18 cellular contexts compared by ENCODE assay signal in genomic region chr1:45694823-45695222, GRCh38. TPM values are rescaled to one million over a fixed set of nuclear protein-coding genes. Genes with fewer than 3 reads are reported as not detected.
DNase-seq lines count a peak whose midpoint lies in the region; ATAC-seq, FAIRE-seq and TF ChIP-seq lines count a peak whose summit lies in the region.
"Had no signal": no experiment of that assay in that cellular context is flagged by ENCODE, and none has a peak within 500 bp of the region (broad histone marks: within the 10 kb centered on the region; RNA-seq: fewer than 3 reads in every experiment).

No MANE protein-coding gene starts in this region.

- BruUV-seq in HCT116 (replicated peaks; lab: Mats Ljungman, UMichigan) (no TSS peak), K562 (replicated peaks; lab: Mats Ljungman, UMichigan) (no TSS peak)

- no peaks in the 10 kb centered on the region for H3K9me3 Mint-ChIP-seq in activated naive CD4-positive, alpha-beta T cell treated with anti-CD3 and anti-CD28 coated beads for 36 hours
- H3K9me3 Mint-ChIP-seq in activated naive CD4-positive, alpha-beta T cell treated with anti-CD3 and anti-CD28 coated beads, Interleukin-2, amount 50 U/mL, for 72 hours, result no peaks in the 10 kb centered on the region
- no peaks in the 10 kb centered on the region for H3K9me3 Mint-ChIP-seq in stimulated activated naive CD8-positive, alpha-beta T cell treated with anti-CD3 and anti-CD28 coated beads, Interleukin-15, amount 100 ng/mL, for 72 hours
- H3K9me3 Mint-ChIP-seq: CD8-positive, alpha-beta memory T cell had no signal

- H3K9me2 ChIP-seq in HCT116 (ENCODE audit: insufficient read depth), result no peaks in the 10 kb centered on the region

- ATAC-seq in activated naive CD4-positive, alpha-beta T cell treated with anti-CD3 and anti-CD28 coated beads, Interleukin-2, amount 50 U/mL, for 72 hours, result no peak
- ATAC-seq in HCT116 (0 out of 2 replicates have a peak, but pooled peaks have one; percentile 13), K562 (peak; percentile 21)
- ATAC-seq in stimulated activated naive CD8-positive, alpha-beta T cell treated with anti-CD3 and anti-CD28 coated beads, Interleukin-15, amount 100 ng/mL, for 72 hours, result no peak
- ATAC-seq: GM12878 had no signal

- no peak for TF ChIP-seq RAD21 in HCT116 (IDR thresholded peaks at IDR 0.05; ENCODE audit: low read depth)
- TF ChIP-seq RAD21 in K562 (CRISPR knock-in tag; conservative IDR thresholded peaks at IDR 0.05 in 1 of 2, IDR thresholded peaks at IDR 0.05 in 1 of 2), result no peak

- TF ChIP-seq POLR2A in HCT116 (IDR thresholded peaks at IDR 0.05; ENCODE audit: borderline replicate concordance, extremely low read depth, insufficient read depth, insufficient read length) (no peak), K562 (conservative IDR thresholded peaks at IDR 0.05) (peak; percentile 76)

- no peak overlapping the region for H3K9ac ChIP-seq in HCT116 (ENCODE audit: low read length)
- no peak overlapping the region for H3K9ac ChIP-seq in K562 (ENCODE audit: insufficient read depth in 1 of 2, low read depth in 2 of 2, low read length in 2 of 2)
- H3K9ac ChIP-seq: BLaER1 treated with 17β-estradiol and CSF1 and Interleukin-3, amounts not matched to agents 10 nM and 100 nM had no signal

- no peak for TF ChIP-seq EP300 in K562 (IDR thresholded peaks at IDR 0.05; ENCODE audit: low read length)

- H3K36me3 Mint-ChIP-seq in activated naive CD4-positive, alpha-beta T cell treated with anti-CD3 and anti-CD28 coated beads for 36 hours (ENCODE audit: low read depth), result peaks cover 18% of the 10 kb centered on the region
- H3K36me3 Mint-ChIP-seq in activated naive CD4-positive, alpha-beta T cell treated with anti-CD3 and anti-CD28 coated beads, Interleukin-2, amount 50 U/mL, for 72 hours, result peaks cover 0 to 19% of the 10 kb centered on the region in 2 donors

- in situ Hi-C loops in K562 (cut with MboI), result no loop called here

- H3K9me1 ChIP-seq in K562 (ENCODE audit: control insufficient read depth, insufficient read depth, low read length), result no peaks in the 10 kb centered on the region

- RAD21 ChIA-PET in HCT116 (lab: Charles Lee; ENCODE audit: low non-redundant PET in 1 of 2, low total read pairs in 2 of 2, uncharacterized antibody in 2 of 2, unreplicated experiment in 2 of 2), result no interaction called here

- WGBS in K562 (ENCODE audit: insufficient coverage, low coverage, missing lambda C conversion rate), result 87% methylated on average over 7 of the region's 7 CpGs

- H3K4me1 ChIP-seq in HCT116 (ENCODE audit: control insufficient read depth in 1 of 2, insufficient read depth in 2 of 2, low read length in 2 of 2), result peaks cover 0 to 3% of the 10 kb centered on the region in 2 experiments; a peak in 1 of 4 replicates
- H3K4me1 ChIP-seq in K562 (replicated peaks in 1 of 2; ENCODE audit: control insufficient read depth in 2 of 2, insufficient read depth in 2 of 2, low read length in 2 of 2), result no peaks in the 10 kb centered on the region

- H3K27ac ChIP-seq in HCT116 (ENCODE audit: low read depth, low read length), result no peak overlapping the region
- H3K27ac ChIP-seq in K562 (ENCODE audit: extremely low read depth, low read depth, low read length), result no peak overlapping the region
- H3K27ac ChIP-seq: BLaER1 treated with 17β-estradiol and CSF1 and Interleukin-3, amounts not matched to agents 10 nM and 100 nM had no signal

- no peak overlapping the region for H3K4me3 ChIP-seq in HCT116 (replicated peaks in 1 of 2; ENCODE audit: low read depth in 1 of 2, low read length in 2 of 2)
- no peak overlapping the region for H3K4me3 ChIP-seq in K562
- H3K4me3 ChIP-seq: BLaER1 treated with 17β-estradiol and CSF1 and Interleukin-3, amounts not matched to agents 10 nM and 100 nM; GM12878 had no signal

- no peak for DNase-seq in activated naive CD4-positive, alpha-beta T cell treated with anti-CD3 and anti-CD28 coated beads for 36 hours
- DNase-seq in activated naive CD4-positive, alpha-beta T cell treated with anti-CD3 and anti-CD28 coated beads, Interleukin-2, amount 50 U/mL, for 72 hours (ENCODE audit: low spot score in 2 of 2), result no peak
- DNase-seq in HCT116 (ENCODE audit: low read depth, low spot score) (no peak), K562 (ENCODE audit: extremely low read depth in 1 of 4, low spot score in 3 of 4) (no peak)
- DNase-seq in stimulated activated naive CD8-positive, alpha-beta T cell treated with anti-CD3 and anti-CD28 coated beads, Interleukin-15, amount 100 ng/mL, for 72 hours, result no peak
- no peak for DNase-seq in activated effector memory CD4-positive, alpha-beta T cell treated with anti-CD3 and anti-CD28 coated beads, Interleukin-2, amount 50 U/mL, for 16 hours
- DNase-seq: CD8-positive, alpha-beta memory T cell; COR-L47; DMS 273 treated with DMSO at 0.1 percent for 48 hours; DMS53; DND-41; EL; GOT3; H7 had no signal

- POLR2A ChIA-PET in HCT116 (lab: Charles Lee) (interaction anchor here (1.6 kb wide), 1 partner anchor 9 kb away, joined by 6 read pairs; the partner anchor contains the start of gene GPBP1L1), K562 (lab: Yijun Ruan, JAX) (interaction anchor here (0.5 to 1.7 kb wide), 7 partner anchors 9 to 1455 kb away, joined by 3 to 12 read pairs (median 3); partner anchors contain the start of genes GPBP1L1 and IPP)

- CTCF ChIA-PET in activated naive CD4-positive, alpha-beta T cell treated with anti-CD3 and anti-CD28 coated beads for 36 hours (lab: Charles Lee), result interaction anchor here (0.9 kb wide), 1 partner anchor 74 kb away, joined by 3 read pairs; no protein-coding TSS in a partner anchor
- CTCF ChIA-PET in HCT116 (lab: Charles Lee) (no interaction called here), K562 (lab: Yijun Ruan, JAX; ENCODE audit: low intra/inter-chr PET ratio) (no interaction called here)

- H3K27me3 Mint-ChIP-seq in activated naive CD4-positive, alpha-beta T cell treated with anti-CD3 and anti-CD28 coated beads for 36 hours (ENCODE audit: low read depth), result no peaks in the 10 kb centered on the region
- H3K27me3 Mint-ChIP-seq in stimulated activated naive CD8-positive, alpha-beta T cell treated with anti-CD3 and anti-CD28 coated beads, Interleukin-15, amount 100 ng/mL, for 72 hours, result no peaks in the 10 kb centered on the region
- H3K27me3 Mint-ChIP-seq: B cell; CD8-positive, alpha-beta memory T cell had no signal

- H2AFZ ChIP-seq in HCT116 (ENCODE audit: low read depth, low read length, poor library complexity, severe bottlenecking), result no peak overlapping the region
- H2AFZ ChIP-seq in K562 (ENCODE audit: low read depth, low read length), result no peak overlapping the region

- H3K4me1 Mint-ChIP-seq in activated naive CD4-positive, alpha-beta T cell treated with anti-CD3 and anti-CD28 coated beads for 36 hours (ENCODE audit: low read depth), result peaks cover 12% of the 10 kb centered on the region
- H3K4me1 Mint-ChIP-seq in stimulated activated naive CD8-positive, alpha-beta T cell treated with anti-CD3 and anti-CD28 coated beads, Interleukin-15, amount 100 ng/mL, for 72 hours, result peaks cover 20% of the 10 kb centered on the region

- peaks cover 17 to 36% of the 10 kb centered on the region in 2 experiments for H3K36me3 ChIP-seq in HCT116 (ENCODE audit: control insufficient read depth in 1 of 2, insufficient read depth in 2 of 2, low read length in 2 of 2)
- peaks cover 53% of the 10 kb centered on the region for H3K36me3 ChIP-seq in K562 (ENCODE audit: control insufficient read depth, insufficient read depth, low read length)

- H3K9me3 ChIP-seq in HCT116 (ENCODE audit: control insufficient read depth in 1 of 2, insufficient read depth in 1 of 2, low read depth in 1 of 2, low read length in 2 of 2) (no peaks in the 10 kb centered on the region), K562 (replicated peaks; ENCODE audit: control insufficient read depth, insufficient read depth, low read depth, low read length) (no peaks in the 10 kb centered on the region)
- H3K9me3 ChIP-seq: BLaER1 treated with 17β-estradiol and CSF1 and Interleukin-3, amounts not matched to agents 10 nM and 100 nM had no signal

- intact Hi-C loops in activated naive CD4-positive, alpha-beta T cell treated with anti-CD3 and anti-CD28 coated beads for 36 hours (cut with micrococcal nuclease), result no loop called here
- intact Hi-C loops in HCT116 (cut with micrococcal nuclease) (no loop called here), K562 (cut with micrococcal nuclease) (no loop called here)

- H3K27me3 ChIP-seq in HCT116 (ENCODE audit: insufficient read depth, low read length) (no peaks in the 10 kb centered on the region), K562 (ENCODE audit: control insufficient read depth in 2 of 2, insufficient read depth in 2 of 2, low read length in 2 of 2) (no peaks in the 10 kb centered on the region)
- H3K27me3 ChIP-seq: BLaER1 treated with 17β-estradiol and CSF1 and Interleukin-3, amounts not matched to agents 10 nM and 100 nM had no signal

- H3K79me2 ChIP-seq in HCT116 (ENCODE audit: insufficient read depth, low read length) (peaks cover 28% of the 10 kb centered on the region), K562 (ENCODE audit: control insufficient read depth, insufficient read depth, low read length) (peaks cover 24% of the 10 kb centered on the region)

- H3K27ac Mint-ChIP-seq in activated naive CD4-positive, alpha-beta T cell treated with anti-CD3 and anti-CD28 coated beads for 36 hours, result peak overlapping the region; percentile 74
- no peak overlapping the region for H3K27ac Mint-ChIP-seq in activated naive CD4-positive, alpha-beta T cell treated with anti-CD3 and anti-CD28 coated beads, Interleukin-2, amount 50 U/mL, for 72 hours
- no peak overlapping the region for H3K27ac Mint-ChIP-seq in stimulated activated naive CD8-positive, alpha-beta T cell treated with anti-CD3 and anti-CD28 coated beads, Interleukin-15, amount 100 ng/mL, for 72 hours
- H3K27ac Mint-ChIP-seq: B cell had no signal

- H3K4me2 ChIP-seq in HCT116 (ENCODE audit: low read length), result no peak overlapping the region
- no peak overlapping the region for H3K4me2 ChIP-seq in K562 (ENCODE audit: insufficient read depth, low read length)
- H3K4me2 ChIP-seq: BLaER1 treated with 17β-estradiol and CSF1 and Interleukin-3, amounts not matched to agents 10 nM and 100 nM had no signal

- no peak for FAIRE-seq in K562 (lab: Jason Lieb, UNC)
- FAIRE-seq: GM12878, HTR-8/SVneo had no signal

- 0 out of 2 replicates have a peak, but pooled peaks cover 5% of the 10 kb centered on the region for H4K20me1 ChIP-seq in HCT116 (ENCODE audit: insufficient read depth)
- H4K20me1 ChIP-seq in K562 (replicated peaks; ENCODE audit: control insufficient read depth, insufficient read depth, low read length), result no peaks in the 10 kb centered on the region

- no peak for TF ChIP-seq CTCF in HCT116 (IDR thresholded peaks at IDR 0.05 in 2 of 3, conservative IDR thresholded peaks at IDR 0.05 in 1 of 3; ENCODE audit: borderline replicate concordance in 1 of 3, insufficient read depth in 1 of 3, low read depth in 2 of 3, low read length in 2 of 3)
- no peak for TF ChIP-seq CTCF in K562 (IDR thresholded peaks at IDR 0.05 in 2 of 3, conservative IDR thresholded peaks at IDR 0.05 in 1 of 3; ENCODE audit: insufficient read depth in 2 of 3, low read depth in 1 of 3, low read length in 3 of 3)

- H3K4me3 Mint-ChIP-seq in activated naive CD4-positive, alpha-beta T cell treated with anti-CD3 and anti-CD28 coated beads for 36 hours, result no peak overlapping the region
- H3K4me3 Mint-ChIP-seq in stimulated activated naive CD8-positive, alpha-beta T cell treated with anti-CD3 and anti-CD28 coated beads, Interleukin-15, amount 100 ng/mL, for 72 hours, result no peak overlapping the region
- H3K4me3 Mint-ChIP-seq: B cell; CD8-positive, alpha-beta memory T cell had no signal

RNA-seq across cellular contexts. Expression of gene TMEM69, which starts 6.8 kb away (rescaled TPM):
- 10 to 100 TPM; 28.9 to 29.3 TPM for total RNA-seq in activated naive CD4-positive, alpha-beta T cell treated with anti-CD3 and anti-CD28 coated beads for 36 hours
- 10 to 100 TPM; 26.2 to 38.9 TPM for total RNA-seq in activated naive CD4-positive, alpha-beta T cell treated with anti-CD3 and anti-CD28 coated beads, Interleukin-2, amount 50 U/mL, for 72 hours
- total RNA-seq in HCT116 (2021; ENCODE audit: unreplicated experiment), result 39.3 TPM
- 21.0 and 35.2 TPM in 2 replicates for polyA plus RNA-seq in HCT116 (2012)
- total RNA-seq in K562 (2011; cell fraction: chromatin; rRNA removed; ENCODE audit: low replicate concordance), result 69.1 and 83.0 TPM in 2 replicates
- total RNA-seq in K562 (2011; cell fraction: nucleolus; rRNA removed), result 69.2 and 76.9 TPM in 2 replicates
- 117 and 160 TPM in 2 replicates for total RNA-seq in K562 (2011; cell fraction: nucleoplasm; rRNA removed)
- total RNA-seq in K562 (2014; rRNA removed), result 47.3 and 73.2 TPM in 2 replicates
- 103 and 117 TPM in 2 replicates for total RNA-seq in K562 (2014; rRNA removed; fragmentation: Illumina TruSeq; extraction: Trizol)
- 85.0 and 85.2 TPM in 2 replicates for total RNA-seq in K562 (2015; rRNA removed; fragmentation: Illumina TruSeq; extraction: Trizol)
- 66.5 and 68.6 TPM in 2 replicates for total RNA-seq in K562 (2021)
- 248 and 266 TPM in 2 replicates for polyA plus RNA-seq in K562 (2011; rRNA removed)
- polyA plus RNA-seq in K562 (2011; cell fraction: cytosol; rRNA removed), result 143 and 217 TPM in 2 replicates
- polyA plus RNA-seq in K562 (2011; cell fraction: nucleus; rRNA removed), result 68.9 and 105 TPM in 2 replicates
- polyA plus RNA-seq in K562 (2012), result 58.0 and 104 TPM in 2 replicates
- polyA plus RNA-seq in K562 (2014; fragmentation: Illumina TruSeq; extraction: Trizol), result 129 and 149 TPM in 2 replicates
- polyA plus RNA-seq in K562 (2014; fragmentation: Nextera tagmentation; extraction: Ambion mirVana), result 100 to 1,000 TPM; 136 to 143 TPM
- 82.0 and 130 TPM in 2 replicates for polyA plus RNA-seq in K562 (2014; rRNA removed)
- 147 and 159 TPM in 2 replicates for polyA minus RNA-seq in K562 (2011; rRNA and poly(A)+ RNA removed)
- 34.7 and 59.2 TPM in 2 replicates for polyA minus RNA-seq in K562 (2011; cell fraction: cytosol; rRNA and poly(A)+ RNA removed)
- 17.2 and 47.9 TPM in 2 replicates for polyA minus RNA-seq in K562 (2011; cell fraction: nucleus; rRNA and poly(A)+ RNA removed)

RNA-seq across cellular contexts. Expression of gene GPBP1L1, which starts 8.5 kb away (rescaled TPM):
- total RNA-seq in activated naive CD4-positive, alpha-beta T cell treated with anti-CD3 and anti-CD28 coated beads for 36 hours, result 100 to 1,000 TPM; 113 to 122 TPM
- 100 to 1,000 TPM; 102 to 145 TPM for total RNA-seq in activated naive CD4-positive, alpha-beta T cell treated with anti-CD3 and anti-CD28 coated beads, Interleukin-2, amount 50 U/mL, for 72 hours
- total RNA-seq in HCT116 (2021; ENCODE audit: unreplicated experiment) (110 TPM), K562 (2014; rRNA removed) (122 and 133 TPM in 2 replicates), K562 (2014; rRNA removed; fragmentation: Illumina TruSeq; extraction: Trizol) (216 and 236 TPM in 2 replicates), K562 (2015; rRNA removed; fragmentation: Illumina TruSeq; extraction: Trizol) (176 and 178 TPM in 2 replicates), K562 (2021) (138 and 149 TPM in 2 replicates)
- polyA plus RNA-seq in HCT116 (2012), result 45.2 and 50.8 TPM in 2 replicates
- 283 and 462 TPM in 2 replicates for total RNA-seq in K562 (2011; cell fraction: chromatin; rRNA removed; ENCODE audit: low replicate concordance)
- 159 and 187 TPM in 2 replicates for total RNA-seq in K562 (2011; cell fraction: nucleolus; rRNA removed)
- total RNA-seq in K562 (2011; cell fraction: nucleoplasm; rRNA removed), result 247 and 326 TPM in 2 replicates
- polyA plus RNA-seq in K562 (2011; rRNA removed) (128 and 138 TPM in 2 replicates), K562 (2014; fragmentation: Illumina TruSeq; extraction: Trizol) (165 and 174 TPM in 2 replicates), K562 (2014; fragmentation: Nextera tagmentation; extraction: Ambion mirVana) (100 to 1,000 TPM in 1 of 2 experiments, 10 to 100 TPM in 1; 86.0 to 128 TPM), K562 (2014; rRNA removed) (80.8 and 96.8 TPM in 2 replicates)
- 49.8 and 94.3 TPM in 2 replicates for polyA plus RNA-seq in K562 (2011; cell fraction: cytosol; rRNA removed)
- 173 and 219 TPM in 2 replicates for polyA plus RNA-seq in K562 (2011; cell fraction: nucleus; rRNA removed)
- polyA plus RNA-seq in K562 (2012), result 86.4 and 101 TPM in 2 replicates
- polyA minus RNA-seq in K562 (2011; rRNA and poly(A)+ RNA removed), result 244 and 278 TPM in 2 replicates
- polyA minus RNA-seq in K562 (2011; cell fraction: cytosol; rRNA and poly(A)+ RNA removed), result 68.6 and 88.3 TPM in 2 replicates
- 135 and 244 TPM in 2 replicates for polyA minus RNA-seq in K562 (2011; cell fraction: nucleus; rRNA and poly(A)+ RNA removed)

RNA-seq across cellular contexts. Expression of gene IPP, which starts 55.6 kb away (rescaled TPM):
- total RNA-seq in activated naive CD4-positive, alpha-beta T cell treated with anti-CD3 and anti-CD28 coated beads for 36 hours, result 10 to 100 TPM; 19.1 to 20.2 TPM
- total RNA-seq in activated naive CD4-positive, alpha-beta T cell treated with anti-CD3 and anti-CD28 coated beads, Interleukin-2, amount 50 U/mL, for 72 hours, result 10 to 100 TPM; 13.8 to 16.3 TPM
- total RNA-seq in HCT116 (2021; ENCODE audit: unreplicated experiment), result 13.8 TPM
- 6.3 and 7.7 TPM in 2 replicates for polyA plus RNA-seq in HCT116 (2012)
- 11.4 and 25.7 TPM in 2 replicates for total RNA-seq in K562 (2011; cell fraction: chromatin; rRNA removed; ENCODE audit: low replicate concordance)
- 5.3 and 7.0 TPM in 2 replicates for total RNA-seq in K562 (2011; cell fraction: nucleolus; rRNA removed)
- 13.2 and 17.9 TPM in 2 replicates for total RNA-seq in K562 (2011; cell fraction: nucleoplasm; rRNA removed)
- total RNA-seq in K562 (2014; rRNA removed), result 5.7 and 7.5 TPM in 2 replicates
- 9.7 and 13.6 TPM in 2 replicates for total RNA-seq in K562 (2014; rRNA removed; fragmentation: Illumina TruSeq; extraction: Trizol)
- total RNA-seq in K562 (2015; rRNA removed; fragmentation: Illumina TruSeq; extraction: Trizol), result 6.9 and 8.3 TPM in 2 replicates
- total RNA-seq in K562 (2021), result 11.8 and 15.1 TPM in 2 replicates
- polyA plus RNA-seq in K562 (2011; rRNA removed), result 8.6 and 14.7 TPM in 2 replicates
- 1.9 and 4.5 TPM in 2 replicates for polyA plus RNA-seq in K562 (2011; cell fraction: cytosol; rRNA removed)
- 3.1 TPM in 2 replicates for polyA plus RNA-seq in K562 (2011; cell fraction: nucleus; rRNA removed)
- polyA plus RNA-seq in K562 (2012), result 8.1 and 11.6 TPM in 2 replicates
- 7.2 and 7.5 TPM in 2 replicates for polyA plus RNA-seq in K562 (2014; fragmentation: Illumina TruSeq; extraction: Trizol)
- 10 to 100 TPM; 13.5 to 15.1 TPM for polyA plus RNA-seq in K562 (2014; fragmentation: Nextera tagmentation; extraction: Ambion mirVana)
- 5.6 and 6.9 TPM in 2 replicates for polyA plus RNA-seq in K562 (2014; rRNA removed)
- 16.4 and 21.4 TPM in 2 replicates for polyA minus RNA-seq in K562 (2011; rRNA and poly(A)+ RNA removed)
- 2.8 and 6.7 TPM in 2 replicates for polyA minus RNA-seq in K562 (2011; cell fraction: cytosol; rRNA and poly(A)+ RNA removed)
- 2.4 and 3.7 TPM in 2 replicates for polyA minus RNA-seq in K562 (2011; cell fraction: nucleus; rRNA and poly(A)+ RNA removed)

Comparison
In these comparisons a context has a peak if more than half of its experiments do, and no peak if none do; other contexts are left out.
1. ATAC-seq: peak in HCT116 (single experiment) and K562 (single experiment); none in activated naive CD4-positive, alpha-beta T cell treated with anti-CD3 and anti-CD28 coated beads, Interleukin-2, amount 50 U/mL, for 72 hours (0 of 2) and stimulated activated naive CD8-positive, alpha-beta T cell treated with anti-CD3 and anti-CD28 coated beads, Interleukin-15, amount 100 ng/mL, for 72 hours (single experiment).